2 cellular contexts compared by ENCODE assay signal in genomic region chr14:24144451-24144850, GRCh38.
TF ChIP-seq lines count a peak whose summit lies in the region.

No MANE protein-coding gene starts in this region.

TF ChIP-seq in SK-N-SH, 30 proteins besides CTCF, POLR2A, EP300 and RAD21:
- TF ChIP-seq REST (IDR thresholded peaks at IDR 0.05; ENCODE audit: low read depth, low read length) (no peak), USF2 (IDR thresholded peaks at IDR 0.05; ENCODE audit: borderline replicate concordance, low read depth, low read length) (no peak), TAF1 (IDR thresholded peaks at IDR 0.05; ENCODE audit: borderline replicate concordance, low read depth, low read length) (no peak), FOXJ3 (CRISPR knock-in tag; IDR thresholded peaks at IDR 0.05) (no peak), ELF1 (IDR thresholded peaks at IDR 0.05) (no peak), SIN3A (IDR thresholded peaks at IDR 0.05; ENCODE audit: borderline replicate concordance, low read depth, low read length) (no peak), MXI1 (IDR thresholded peaks at IDR 0.05; ENCODE audit: low read depth, low read length) (no peak), FOSL2 (IDR thresholded peaks at IDR 0.05; ENCODE audit: borderline replicate concordance, low read depth) (no peak), YY1 (IDR thresholded peaks at IDR 0.05; ENCODE audit: low read depth) (no peak), EZH2phosphoT487 (IDR thresholded peaks at IDR 0.05; ENCODE audit: borderline replicate concordance, low read depth) (no peak)

TF ChIP-seq in SK-N-SH treated with all-trans-retinoic acid at 6 μM for 48 hours, 23 proteins besides CTCF, POLR2A, EP300 and RAD21:
- TF ChIP-seq TOX (CRISPR knock-in tag; IDR thresholded peaks at IDR 0.05; ENCODE audit: borderline replicate concordance) = no peak
- no peak for TF ChIP-seq RARB (CRISPR knock-in tag; IDR thresholded peaks at IDR 0.05)
- no peak for TF ChIP-seq ARNTL (CRISPR knock-in tag; IDR thresholded peaks at IDR 0.05; ENCODE audit: borderline replicate concordance, low read depth)
- no peak for TF ChIP-seq TSHZ2 (CRISPR knock-in tag; IDR thresholded peaks at IDR 0.05)
- TF ChIP-seq ZC3H10 (CRISPR knock-in tag; IDR thresholded peaks at IDR 0.05) = no peak
- TF ChIP-seq GLIS3 (CRISPR knock-in tag; IDR thresholded peaks at IDR 0.05) = no peak
- no peak for TF ChIP-seq POU6F1 (CRISPR knock-in tag; IDR thresholded peaks at IDR 0.05; ENCODE audit: borderline replicate concordance, low read depth)
- TF ChIP-seq TCF4 (CRISPR knock-in tag; IDR thresholded peaks at IDR 0.05; ENCODE audit: borderline replicate concordance) = no peak
- TF ChIP-seq BACH2 (CRISPR knock-in tag; IDR thresholded peaks at IDR 0.05; ENCODE audit: borderline replicate concordance) = no peak
- no peak for TF ChIP-seq ZFP3 (CRISPR knock-in tag; IDR thresholded peaks at IDR 0.05)
- TF ChIP-seq ESRRG (CRISPR knock-in tag; IDR thresholded peaks at IDR 0.05) = no peak
- no peak for TF ChIP-seq ZFP30 (CRISPR knock-in tag; IDR thresholded peaks at IDR 0.05)
- no peak for TF ChIP-seq CREB5 (CRISPR knock-in tag; IDR thresholded peaks at IDR 0.05; ENCODE audit: low read depth)
- TF ChIP-seq OSR1 (CRISPR knock-in tag; IDR thresholded peaks at IDR 0.05) = no peak
- no peak for TF ChIP-seq CSRNP3 (CRISPR knock-in tag; IDR thresholded peaks at IDR 0.05)
- TF ChIP-seq ZNF565 (CRISPR knock-in tag; conservative IDR thresholded peaks at IDR 0.05; ENCODE audit: low read depth) = no peak
- no peak for TF ChIP-seq ISL1 (CRISPR knock-in tag; IDR thresholded peaks at IDR 0.05)
